8 cellular contexts compared by ENCODE assay signal in genomic region chr1:87335175-87335992, GRCh38. TPM values are rescaled to one million over a fixed set of nuclear protein-coding genes. Genes with fewer than 3 reads are reported as not detected.
A peak's percentile ranks its signal among the peaks of the same experiment; 100 is the strongest.
DNase-seq lines count a peak whose midpoint lies in the region; ATAC-seq and TF ChIP-seq lines count a peak whose summit lies in the region.

No MANE protein-coding gene starts in this region.

- H3K4me3 ChIP-seq in HUES6 (ENCODE audit: low read depth, low read length) (peak overlapping the region; percentile 81), ovary (peak overlapping the region; percentile 54), vagina (peak overlapping the region; percentile 52 to 73)

- H3K9me3 ChIP-seq in HUES6 (ENCODE audit: control insufficient read depth, insufficient read depth, low read depth, low read length) (no peaks in the 10 kb centered on the region), ovary (no peaks in the 10 kb centered on the region), vagina (no peaks in the 10 kb centered on the region)

- in situ Hi-C loops in SK-MEL-5 (cut with HindIII; ENCODE audit: low pct_unique_long_range_greater_than_20kb, low sequenced_read_pairs) = no loop called here

- H3K4me3 Mint-ChIP-seq in activated naive CD8-positive, alpha-beta T cell = peak overlapping the region; percentile 90

- H3K4me1 Mint-ChIP-seq in activated naive CD8-positive, alpha-beta T cell (ENCODE audit: low read depth) = peaks cover 59% of the 10 kb centered on the region

- H3K36me3 ChIP-seq in HUES6 (ENCODE audit: control insufficient read depth, insufficient read depth, low read length) = peaks cover 46% of the 10 kb centered on the region
- no peaks in the 10 kb centered on the region for H3K36me3 ChIP-seq in ovary
- peaks cover 0 to 13% of the 10 kb centered on the region in 2 donors for H3K36me3 ChIP-seq in vagina

- H3K36me3 Mint-ChIP-seq in activated naive CD8-positive, alpha-beta T cell = peaks cover 5% of the 10 kb centered on the region

- H3K4me1 ChIP-seq in HUES6 (ENCODE audit: control insufficient read depth, insufficient read depth, low read length) = peaks cover 45% of the 10 kb centered on the region
- peaks cover 10% of the 10 kb centered on the region for H3K4me1 ChIP-seq in ovary (ENCODE audit: insufficient read depth)
- peaks cover 64% of the 10 kb centered on the region for H3K4me1 ChIP-seq in vagina

- peak overlapping the region; percentile 85; the same call in 1 of the 2 replicates for H3K27ac ChIP-seq in HUES6 (ENCODE audit: low read depth, low read length)
- H3K27ac ChIP-seq in ovary = peak overlapping the region; percentile 1 to 5
- peak overlapping the region; percentile 79 for H3K27ac ChIP-seq in vagina

- peak overlapping the region; percentile 75 for H3K9ac ChIP-seq in HUES6 (ENCODE audit: low read length)

- TF ChIP-seq CTCF in ovary (IDR thresholded peaks at IDR 0.05) = no peak
- peak in 1 of 3 experiments; percentile 30 for TF ChIP-seq CTCF in vagina (IDR thresholded peaks at IDR 0.05)

- H3K27ac Mint-ChIP-seq in activated naive CD8-positive, alpha-beta T cell = peak overlapping the region; percentile 95

- DNase-seq in DMS153 treated with DMSO at 0.1 percent for 48 hours (lab: John Stamatoyannopoulos, UW; ENCODE audit: unreplicated experiment) (peak; percentile 48), SK-MEL-5 (ENCODE audit: low read depth, low spot score) (peak; percentile 34), Right ventricle myocardium superior (peak; percentile 87), ovary (peak; percentile 46 to 68 (median 58)), vagina (ENCODE audit: extremely low spot score in 2 of 2) (no peak)

- TF ChIP-seq POLR2A in ovary (IDR thresholded peaks at IDR 0.05) (no peak), vagina (IDR thresholded peaks at IDR 0.05) (no peak)

- H3K27me3 ChIP-seq in HUES6 (ENCODE audit: control insufficient read depth, insufficient read depth, low read length) = no peaks in the 10 kb centered on the region
- H3K27me3 ChIP-seq in ovary = no peaks in the 10 kb centered on the region
- H3K27me3 ChIP-seq in vagina = no peaks in the 10 kb centered on the region

- H3K27me3 Mint-ChIP-seq in activated naive CD8-positive, alpha-beta T cell = no peaks in the 10 kb centered on the region

- no peak for TF ChIP-seq EP300 in ovary (IDR thresholded peaks at IDR 0.05)

- WGBS in ovary, 3 donors = 2 to 3% (median 3%) methylated on average over 40 to 62 of the region's 62 CpGs

- H3K9me3 Mint-ChIP-seq in activated naive CD8-positive, alpha-beta T cell (ENCODE audit: low read depth) = no peaks in the 10 kb centered on the region

- intact Hi-C loops in Right ventricle myocardium superior (cut with DNase I) (no loop called here), ovary (cut with DNase I) (no loop called here), vagina (cut with DNase I) (no loop called here)

- ATAC-seq in GM21381 (IDR thresholded peaks at IDR 0.05; ENCODE audit: unreplicated experiment) (peak; percentile 37), Right ventricle myocardium superior (ENCODE audit: poor library complexity) (peak; percentile 73)

RNA-seq across cellular contexts. Expression of gene LMO4, which starts 6.7 kb away (rescaled TPM):
- 13.7 and 17.6 TPM in 2 replicates for total RNA-seq in SK-MEL-5 (2014; rRNA removed; shearing (Covaris generic))
- polyA plus RNA-seq in SK-MEL-5 (2015; cell fraction: cytosol; rRNA removed) = 32.9 and 33.4 TPM in 2 replicates
- polyA plus RNA-seq in SK-MEL-5 (2015; cell fraction: nucleus; rRNA removed) = 28.1 and 37.8 TPM in 2 replicates
- total RNA-seq in Right ventricle myocardium superior = 42.0 TPM
- total RNA-seq in ovary = 10 to 100 TPM; 21.7 to 45.4 (median 35.4) TPM
- polyA plus RNA-seq in ovary = 10 to 100 TPM; 50.5 to 85.4 TPM
- total RNA-seq in vagina = 53.8 TPM

Comparison
In these comparisons a context has a peak if more than half of its experiments do, and no peak if none do; other contexts are left out.
1. DNase-seq: peak in DMS153 treated with DMSO at 0.1 percent for 48 hours (single experiment), SK-MEL-5 (single experiment), Right ventricle myocardium superior (single experiment) and ovary (5 of 5); none in vagina (0 of 2).
2. H3K27ac ChIP-seq: peak in every context shown above with its lines; median percentile 85 in HUES6; 79 in vagina; 3 in ovary.
3. Peak in every context shown above with its lines, with median percentiles within 50 percentile points of each other: H3K4me3 ChIP-seq.